Comparison of ENCODE assay signal across 1 cellular context in the genomic region with DNA sequence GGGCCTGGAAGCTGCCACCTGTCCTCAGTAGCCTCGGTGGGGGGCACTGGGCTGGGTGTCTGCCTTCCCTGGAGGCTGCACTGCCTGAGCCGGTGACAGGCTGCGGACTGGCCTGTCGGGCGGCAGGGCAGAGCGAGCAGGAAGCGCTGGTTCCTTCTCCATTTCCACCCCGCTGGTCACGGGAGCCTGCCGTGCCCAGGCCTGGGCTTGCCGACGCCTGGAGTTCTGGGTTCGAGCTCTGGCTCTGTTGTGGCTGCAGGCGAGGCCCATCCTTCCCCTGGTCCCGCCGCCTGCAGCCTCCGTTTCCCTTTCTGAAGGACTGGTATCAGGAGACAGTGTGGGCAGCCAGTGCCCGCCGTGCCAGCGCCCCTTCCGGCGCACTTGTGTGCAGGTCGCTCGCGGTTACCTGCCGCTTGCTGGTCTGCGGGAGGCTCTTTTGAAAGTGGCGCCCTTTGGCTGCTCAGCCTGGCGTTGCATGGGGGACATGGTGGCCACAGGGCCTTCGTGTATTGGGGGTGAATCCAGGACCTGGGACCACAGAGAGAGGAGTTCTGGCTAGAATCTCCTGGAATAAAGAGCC.
TF ChIP-seq lines count a peak whose summit lies in the region.

No MANE protein-coding gene starts in this region.

TF ChIP-seq in WTC11, 78 proteins besides CTCF, POLR2A, EP300 and RAD21 (continued from another document):
- TF ChIP-seq, protein P1, sequence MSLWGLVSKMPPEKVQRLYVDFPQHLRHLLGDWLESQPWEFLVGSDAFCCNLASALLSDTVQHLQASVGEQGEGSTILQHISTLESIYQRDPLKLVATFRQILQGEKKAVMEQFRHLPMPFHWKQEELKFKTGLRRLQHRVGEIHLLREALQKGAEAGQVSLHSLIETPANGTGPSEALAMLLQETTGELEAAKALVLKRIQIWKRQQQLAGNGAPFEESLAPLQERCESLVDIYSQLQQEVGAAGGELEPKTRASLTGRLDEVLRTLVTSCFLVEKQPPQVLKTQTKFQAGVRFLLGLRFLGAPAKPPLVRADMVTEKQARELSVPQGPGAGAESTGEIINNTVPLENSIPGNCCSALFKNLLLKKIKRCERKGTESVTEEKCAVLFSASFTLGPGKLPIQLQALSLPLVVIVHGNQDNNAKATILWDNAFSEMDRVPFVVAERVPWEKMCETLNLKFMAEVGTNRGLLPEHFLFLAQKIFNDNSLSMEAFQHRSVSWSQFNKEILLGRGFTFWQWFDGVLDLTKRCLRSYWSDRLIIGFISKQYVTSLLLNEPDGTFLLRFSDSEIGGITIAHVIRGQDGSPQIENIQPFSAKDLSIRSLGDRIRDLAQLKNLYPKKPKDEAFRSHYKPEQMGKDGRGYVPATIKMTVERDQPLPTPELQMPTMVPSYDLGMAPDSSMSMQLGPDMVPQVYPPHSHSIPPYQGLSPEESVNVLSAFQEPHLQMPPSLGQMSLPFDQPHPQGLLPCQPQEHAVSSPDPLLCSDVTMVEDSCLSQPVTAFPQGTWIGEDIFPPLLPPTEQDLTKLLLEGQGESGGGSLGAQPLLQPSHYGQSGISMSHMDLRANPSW (CRISPR knock-in tag; conservative IDR thresholded peaks at IDR 0.05; ENCODE audit: low read depth): no peak
- no peak for TF ChIP-seq NR2C2 (CRISPR knock-in tag; IDR thresholded peaks at IDR 0.05)
- no peak for TF ChIP-seq ZNF416 (CRISPR knock-in tag; IDR thresholded peaks at IDR 0.05)
- no peak for TF ChIP-seq NFATC4 (CRISPR knock-in tag; IDR thresholded peaks at IDR 0.05)
